In the genomic region with DNA sequence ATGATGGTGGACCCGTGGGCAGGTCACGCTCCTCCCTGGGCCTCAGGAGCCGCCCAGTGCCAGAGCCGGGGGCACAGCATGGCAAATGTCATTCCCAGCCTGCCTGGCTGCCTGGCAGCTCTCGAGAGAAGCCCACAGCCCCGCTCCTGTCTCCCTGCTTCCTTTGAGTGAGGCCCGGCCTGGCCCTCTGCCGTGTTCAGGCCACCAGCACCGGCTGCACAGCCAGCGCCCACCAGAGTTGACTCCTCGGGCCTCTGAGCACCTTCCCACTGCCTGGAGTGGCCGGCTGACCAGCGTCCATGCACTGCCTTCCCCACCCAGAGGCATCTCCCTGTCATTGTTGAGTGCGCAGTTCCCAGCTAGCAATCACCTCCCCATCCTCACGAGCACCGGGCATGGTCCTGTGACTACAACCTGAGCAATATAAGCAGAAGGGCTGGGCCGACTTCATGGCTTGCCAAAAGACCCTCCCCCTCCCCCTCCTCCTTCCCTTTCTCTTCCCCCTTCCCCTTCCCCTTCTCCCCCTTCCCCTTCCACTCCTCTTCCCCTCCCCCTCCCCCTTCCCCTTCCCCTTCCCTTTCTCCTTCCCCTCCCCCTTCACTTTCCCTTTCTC, we compare ENCODE assay signal across 20 cellular contexts. TPM values are rescaled to one million over a fixed set of nuclear protein-coding genes. Genes with fewer than 3 reads are reported as not detected.
DNase-seq lines count a peak whose midpoint lies in the region; ATAC-seq, FAIRE-seq and TF ChIP-seq lines count a peak whose summit lies in the region.
"Had no signal": no experiment of that assay in that cellular context is flagged by ENCODE, and none has a peak within 500 bp of the region (broad histone marks: within the 10 kb centered on the region; RNA-seq: fewer than 3 reads in every experiment).

No MANE protein-coding gene starts in this region.

- H3K4me3 ChIP-seq in WERI-Rb-1 (ENCODE audit: low read depth, low read length) (no peak overlapping the region), PC-3 (ENCODE audit: low read length) (no peak overlapping the region)
- H3K4me3 ChIP-seq: transverse colon had no signal

- CTCF ChIA-PET in PC-3 (lab: Charles Lee), result no interaction called here

- H3F3A ChIP-seq in PC-3 (ENCODE audit: low read length, unreplicated experiment), result no peaks in the 10 kb centered on the region

- H3K36me3 Mint-ChIP-seq in type B pancreatic cell, result no peaks in the 10 kb centered on the region
- H3K36me3 Mint-ChIP-seq: brain, memory B cell had no signal

- no peak overlapping the region for H2AFZ ChIP-seq in PC-3 (ENCODE audit: low read length)

- H3K4me1 Mint-ChIP-seq in type B pancreatic cell (ENCODE audit: unreplicated experiment), result peaks cover 36% of the 10 kb centered on the region

- H3K27ac ChIP-seq in WERI-Rb-1, result peak overlapping the region; percentile 78
- H3K27ac ChIP-seq in PC-3 (ENCODE audit: low read length), result no peak overlapping the region
- H3K27ac ChIP-seq: transverse colon had no signal

- H3K27ac Mint-ChIP-seq in type B pancreatic cell, result peak overlapping the region; percentile 51
- H3K27ac Mint-ChIP-seq: memory B cell had no signal

- H3K36me3 ChIP-seq in WERI-Rb-1 (no peaks in the 10 kb centered on the region), PC-3 (ENCODE audit: low read depth, low read length) (no peaks in the 10 kb centered on the region)
- H3K36me3 ChIP-seq: transverse colon had no signal

- BruUV-seq in PC-3 (replicated peaks; lab: Mats Ljungman, UMichigan), result no TSS peak

- peak; percentile 46 for DNase-seq in Right ventricle myocardium inferior (ENCODE audit: missing footprints)
- no peak for DNase-seq in left ventricle myocardium superior
- no peak for DNase-seq in HTR-8/SVneo (ENCODE audit: insufficient read length, low spot score)
- DNase-seq in WERI-Rb-1, result no peak
- no peak for DNase-seq in type B pancreatic cell (ENCODE audit: extremely low spot score, unreplicated experiment)
- DNase-seq in PC-3, result no peak
- no peak for DNase-seq in NCI-H2171 treated with DMSO at 0.1 percent for 48 hours (lab: John Stamatoyannopoulos, UW)
- no peak for DNase-seq in NCI-H2029 (lab: John Stamatoyannopoulos, UW)
- DNase-seq: effector CD4-positive, alpha-beta T cell; HCEC 1CT; head of caudate nucleus; NCI-H748 treated with DMSO at 0.1 percent for 48 hours; nucleus accumbens; OCI-M1; stimulated activated CD8-positive, alpha-beta memory T cell treated with anti-CD3 and anti-CD28 coated beads, Interleukin-4, amount 100 ng/mL, for 48 hours; transverse colon had no signal

- H3K9me3 ChIP-seq in WERI-Rb-1 (ENCODE audit: severe bottlenecking), result no peaks in the 10 kb centered on the region
- no peaks in the 10 kb centered on the region for H3K9me3 ChIP-seq in PC-3 (ENCODE audit: low read length)
- H3K9me3 ChIP-seq: transverse colon had no signal

- no peak for TF ChIP-seq CTCF in WERI-Rb-1 (IDR thresholded peaks at IDR 0.05; ENCODE audit: low read depth, low read length)
- TF ChIP-seq CTCF in type B pancreatic cell (conservative IDR thresholded peaks at IDR 0.05), result no peak
- no peak for TF ChIP-seq CTCF in PC-3 (conservative IDR thresholded peaks at IDR 0.05; ENCODE audit: low read depth, low read length)

- H3K27me3 ChIP-seq in WERI-Rb-1 (ENCODE audit: insufficient read depth, low read depth, severe bottlenecking), result no peaks in the 10 kb centered on the region
- no peaks in the 10 kb centered on the region for H3K27me3 ChIP-seq in PC-3 (ENCODE audit: low read length)
- H3K27me3 ChIP-seq: transverse colon had no signal

- ATAC-seq in Right ventricle myocardium inferior (no peak), left ventricle myocardium superior (no peak), PC-3 (no peak)
- ATAC-seq: activated CD4-positive, CD25-positive, alpha-beta regulatory T cell treated with anti-CD3 and anti-CD28 coated beads, Interleukin-2, amount 50 U/mL, for 24 hours had no signal

- no peak overlapping the region for H3K4me2 ChIP-seq in PC-3 (ENCODE audit: low read length)

- intact Hi-C loops in Right ventricle myocardium inferior (cut with DNase I) (loop anchor here (5.0 kb wide), 1 partner anchor 80 kb away; no protein-coding TSS in a partner anchor), left ventricle myocardium superior (cut with micrococcal nuclease) (no loop called here), PC-3 (cut with micrococcal nuclease) (no loop called here)

- H3K4me1 ChIP-seq in PC-3 (ENCODE audit: insufficient read depth, low read length), result peaks cover 11% of the 10 kb centered on the region

- FAIRE-seq in HTR-8/SVneo (lab: Jason Lieb, UNC), result peak; percentile 38
- FAIRE-seq: GM12892 had no signal

- no peaks in the 10 kb centered on the region for H3K27me3 Mint-ChIP-seq in type B pancreatic cell

- H3K4me3 Mint-ChIP-seq in type B pancreatic cell, result no peak overlapping the region
- H3K4me3 Mint-ChIP-seq: brain, memory B cell had no signal

- no peak overlapping the region for H3K9ac ChIP-seq in PC-3 (ENCODE audit: low read length)

- no peaks in the 10 kb centered on the region for H3K9me3 Mint-ChIP-seq in type B pancreatic cell
- H3K9me3 Mint-ChIP-seq: memory B cell had no signal

- no peaks in the 10 kb centered on the region for H4K20me1 ChIP-seq in PC-3 (ENCODE audit: low read length)

- POLR2A ChIA-PET in PC-3 (lab: Charles Lee; ENCODE audit: unreplicated experiment), result no interaction called here

- H3K9me2 ChIP-seq in PC-3 (replicated peaks; ENCODE audit: low read length), result no peaks in the 10 kb centered on the region

- H3K79me2 ChIP-seq in PC-3 (ENCODE audit: low read length), result no peaks in the 10 kb centered on the region

RNA-seq across cellular contexts. Expression of gene SLC38A10, which starts 11.9 kb away (rescaled TPM):
- total RNA-seq in Right ventricle myocardium inferior, result 44.6 TPM
- 46.6 TPM for total RNA-seq in left ventricle myocardium superior
- 85.0 and 118 TPM in 2 replicates for total RNA-seq in type B pancreatic cell (ENCODE audit: low replicate concordance)
- total RNA-seq in PC-3 (2014; rRNA removed), result 77.8 and 118 TPM in 2 replicates
